11 cellular contexts compared by ENCODE assay signal in genomic region chr1:210372931-210373627, GRCh38. TPM values are rescaled to one million over a fixed set of nuclear protein-coding genes. Genes with fewer than 3 reads are reported as not detected.
A peak's percentile ranks its signal among the peaks of the same experiment; 100 is the strongest.
DNase-seq lines count a peak whose midpoint lies in the region; ATAC-seq and TF ChIP-seq lines count a peak whose summit lies in the region.
"Had no signal": no experiment of that assay in that cellular context is flagged by ENCODE, and none has a peak within 500 bp of the region (broad histone marks: within the 10 kb centered on the region; RNA-seq: fewer than 3 reads in every experiment).

No MANE protein-coding gene starts in this region.

- peak; percentile 41 to 46 for ATAC-seq in activated T-cell treated with anti-CD3 and anti-CD28 coated beads, Interleukin-2, amount 50 U/mL, for 72 hours (replicated peaks in 1 of 2)

- H3K27me3 ChIP-seq in breast epithelium (no peaks in the 10 kb centered on the region), skeletal muscle satellite cell (ENCODE audit: control insufficient read depth, insufficient read depth, low read length) (no peaks in the 10 kb centered on the region)
- H3K27me3 ChIP-seq: stomach had no signal

- H3K4me1 ChIP-seq in breast epithelium (peaks cover 0 to 7% of the 10 kb centered on the region in 2 donors), skeletal muscle satellite cell (ENCODE audit: control insufficient read depth, insufficient read depth, low read length) (peaks cover 53% of the 10 kb centered on the region)

- no peak for TF ChIP-seq CTCF in breast epithelium (IDR thresholded peaks at IDR 0.05)

- intact Hi-C loops in breast epithelium (cut with DNase I; ENCODE audit: low total_unique reads) = no loop called here

- H3K9ac ChIP-seq in skeletal muscle satellite cell (ENCODE audit: low read depth, low read length) = no peak overlapping the region

- H3K27ac ChIP-seq in breast epithelium = peak overlapping the region; percentile 49 to 65

- peak overlapping the region; percentile 99 for H3K27ac Mint-ChIP-seq in activated T-cell treated with anti-CD3 and anti-CD28 coated beads, Interleukin-2, amount 50 U/mL, for 72 hours
- H3K27ac Mint-ChIP-seq: naive thymus-derived CD4-positive, alpha-beta T cell had no signal

- H3K9me3 ChIP-seq in breast epithelium (no peaks in the 10 kb centered on the region), skeletal muscle satellite cell (replicated peaks; ENCODE audit: low read length) (no peaks in the 10 kb centered on the region)
- H3K9me3 ChIP-seq: stomach had no signal

- H3K9me3 Mint-ChIP-seq in activated T-cell treated with anti-CD3 and anti-CD28 coated beads, Interleukin-2, amount 50 U/mL, for 72 hours = no peaks in the 10 kb centered on the region
- H3K9me3 Mint-ChIP-seq: naive thymus-derived CD4-positive, alpha-beta T cell had no signal

- peak overlapping the region in 1 of 2 donors; percentile 8 for H3K4me3 Mint-ChIP-seq in activated T-cell treated with anti-CD3 and anti-CD28 coated beads, Interleukin-2, amount 50 U/mL, for 72 hours
- H3K4me3 Mint-ChIP-seq: naive thymus-derived CD4-positive, alpha-beta T cell had no signal

- peaks cover 37% of the 10 kb centered on the region for H3K4me1 Mint-ChIP-seq in activated T-cell treated with anti-CD3 and anti-CD28 coated beads, Interleukin-2, amount 50 U/mL, for 72 hours (ENCODE audit: low read depth)

- peaks cover 18% of the 10 kb centered on the region for H3K27me3 Mint-ChIP-seq in activated T-cell treated with anti-CD3 and anti-CD28 coated beads, Interleukin-2, amount 50 U/mL, for 72 hours (ENCODE audit: low read depth)

- H3K4me2 ChIP-seq in skeletal muscle satellite cell (ENCODE audit: low read length) = peak overlapping the region; percentile 3

- peak; percentile 14 to 27 for DNase-seq in activated T-cell treated with anti-CD3 and anti-CD28 coated beads, Interleukin-2, amount 50 U/mL, for 72 hours
- DNase-seq in activated T-cell treated with anti-CD3 and anti-CD28 coated beads for 4 hours (no peak), NCI-H226 (peak; percentile 1), breast epithelium (ENCODE audit: low spot score in 2 of 2) (no peak), medulla oblongata (ENCODE audit: extremely low spot score) (no peak), 8988T (no peak)
- no peak for DNase-seq in activated effector memory CD4-positive, alpha-beta T cell treated with Interleukin-2 at 50 U/mL for 16 hours
- DNase-seq: activated CD4-positive, alpha-beta T cell treated with anti-CD3 and anti-CD28 coated beads for 1 hour; naive thymus-derived CD4-positive, alpha-beta T cell; stomach had no signal

- no peaks in the 10 kb centered on the region for H3K36me3 Mint-ChIP-seq in activated T-cell treated with anti-CD3 and anti-CD28 coated beads, Interleukin-2, amount 50 U/mL, for 72 hours (ENCODE audit: insufficient read depth in 2 of 2)
- H3K36me3 Mint-ChIP-seq: naive thymus-derived CD4-positive, alpha-beta T cell had no signal

- H3K4me3 ChIP-seq in breast epithelium (no peak overlapping the region), skeletal muscle satellite cell (ENCODE audit: low read length) (no peak overlapping the region)
- H3K4me3 ChIP-seq: stomach had no signal

- no peaks in the 10 kb centered on the region for H3K36me3 ChIP-seq in breast epithelium
- no peaks in the 10 kb centered on the region for H3K36me3 ChIP-seq in skeletal muscle satellite cell (ENCODE audit: insufficient read depth, low read length)
- H3K36me3 ChIP-seq: stomach had no signal

- no peak for TF ChIP-seq POLR2A in breast epithelium (IDR thresholded peaks at IDR 0.05)

RNA-seq across cellular contexts. Expression of gene HHAT, which starts 44.4 kb away (rescaled TPM):
- 1 to 10 TPM; 1.2 to 1.5 TPM for total RNA-seq in activated T-cell treated with anti-CD3 and anti-CD28 coated beads, Interleukin-2, amount 50 U/mL, for 72 hours
- 10 to 100 TPM in 2 of 3 donors, 1 to 10 TPM in 1; 3.8 to 31.6 (median 15.1) TPM for total RNA-seq in breast epithelium
- 0.51 and 2.2 TPM in 2 replicates for total RNA-seq in skeletal muscle satellite cell (2012; rRNA removed)

Comparison
In these comparisons a context has a peak if more than half of its experiments do, and no peak if none do; other contexts are left out.
1. DNase-seq: peak in activated T-cell treated with anti-CD3 and anti-CD28 coated beads, Interleukin-2, amount 50 U/mL, for 72 hours (2 of 2) and NCI-H226 (single experiment); none in activated T-cell treated with anti-CD3 and anti-CD28 coated beads for 4 hours (single experiment), breast epithelium (0 of 2), medulla oblongata (single experiment), 8988T (single experiment) and activated effector memory CD4-positive, alpha-beta T cell treated with Interleukin-2 at 50 U/mL for 16 hours (single experiment).